In genomic region chr9:134689320-134690181, GRCh38 we compare ENCODE assay signal across 9 cellular contexts. TPM values are rescaled to one million over a fixed set of nuclear protein-coding genes. Genes with fewer than 3 reads are reported as not detected.
DNase-seq lines count a peak whose midpoint lies in the region; ATAC-seq, FAIRE-seq and TF ChIP-seq lines count a peak whose summit lies in the region.
"Had no signal": no experiment of that assay in that cellular context is flagged by ENCODE, and none has a peak within 500 bp of the region (broad histone marks: within the 10 kb centered on the region; RNA-seq: fewer than 3 reads in every experiment).

No MANE protein-coding gene starts in this region.

- DNase-seq in C1 segment of cervical spinal cord (lab: John Stamatoyannopoulos, UW) (peak in 9 of 14 donors; percentile 3 to 45 (median 14)), GM18507 (ENCODE audit: extremely low spot score, insufficient read length, low read depth) (peak; percentile 45), SW480 (ENCODE audit: low spot score) (peak; percentile 34), fibroblast of the conjunctiva (ENCODE audit: low read depth) (peak; percentile 47), neural progenitor cell (ENCODE audit: low spot score) (peak; percentile 77)

- peaks cover 3% of the 10 kb centered on the region for H4K20me1 ChIP-seq in neural progenitor cell (ENCODE audit: low read depth)

- FAIRE-seq in GM18507 (lab: Jason Lieb, UNC) = no peak
- FAIRE-seq: islet of Langerhans had no signal

- no peaks in the 10 kb centered on the region for H3K27me3 ChIP-seq in neural progenitor cell

- H3K36me3 Mint-ChIP-seq in neural progenitor cell = no peaks in the 10 kb centered on the region

- H3K27me3 Mint-ChIP-seq in neural progenitor cell (ENCODE audit: insufficient read depth, low read depth) = peaks cover 5% of the 10 kb centered on the region

- no peak overlapping the region for H3K4me2 ChIP-seq in neural progenitor cell

- TF ChIP-seq CTCF in neural progenitor cell (IDR thresholded peaks at IDR 0.05) = peak; percentile 81

- no peaks in the 10 kb centered on the region for H3K9me3 Mint-ChIP-seq in neural progenitor cell

- H3K27ac ChIP-seq in neural progenitor cell = no peak overlapping the region

- no peaks in the 10 kb centered on the region for H3K36me3 ChIP-seq in neural progenitor cell

- H3K4me1 ChIP-seq in neural progenitor cell = no peaks in the 10 kb centered on the region

- no peaks in the 10 kb centered on the region for H3F3A ChIP-seq in neural progenitor cell (ENCODE audit: low read depth)

- ATAC-seq in GM19452 (IDR thresholded peaks at IDR 0.05; ENCODE audit: unreplicated experiment) (no peak), GM18870 (IDR thresholded peaks at IDR 0.05; ENCODE audit: unreplicated experiment) (no peak), HG03039 (IDR thresholded peaks at IDR 0.05; ENCODE audit: unreplicated experiment) (no peak)

- no peak overlapping the region for H2AFZ ChIP-seq in neural progenitor cell (replicated peaks)

- H3K27ac Mint-ChIP-seq in neural progenitor cell = no peak overlapping the region

- H3K4me3 Mint-ChIP-seq in neural progenitor cell = no peak overlapping the region

- H3K79me2 ChIP-seq in neural progenitor cell (ENCODE audit: low read depth) = no peaks in the 10 kb centered on the region

- no peak overlapping the region for H3K4me3 ChIP-seq in neural progenitor cell

- no peaks in the 10 kb centered on the region for H3K9me3 ChIP-seq in neural progenitor cell (ENCODE audit: low read depth)

- H3K9ac ChIP-seq in neural progenitor cell = no peak overlapping the region

- H3K4me1 Mint-ChIP-seq in neural progenitor cell = peaks cover 6% of the 10 kb centered on the region

RNA-seq across cellular contexts. Expression of gene COL5A1, which starts 47.9 kb away (rescaled TPM):
- 6.1 and 14.2 TPM in 2 replicates for total RNA-seq in neural progenitor cell (ENCODE audit: low replicate concordance)

Comparison
In these comparisons a context has a peak if more than half of its experiments do, and no peak if none do; other contexts are left out.
1. DNase-seq: peak in every context shown above with its lines; median percentile 77 in neural progenitor cell; 47 in fibroblast of the conjunctiva; 45 in GM18507; 34 in SW480; 14 in C1 segment of cervical spinal cord.